Comparison of ENCODE assay signal across 26 cellular contexts in genomic region chr10:77673086-77673485, GRCh38. TPM values are rescaled to one million over a fixed set of nuclear protein-coding genes. Genes with fewer than 3 reads are reported as not detected.
A peak's percentile ranks its signal among the peaks of the same experiment; 100 is the strongest.
DNase-seq lines count a peak whose midpoint lies in the region; ATAC-seq and TF ChIP-seq lines count a peak whose summit lies in the region.
"Had no signal": no experiment of that assay in that cellular context is flagged by ENCODE, and none has a peak within 500 bp of the region (broad histone marks: within the 10 kb centered on the region; RNA-seq: fewer than 3 reads in every experiment).

No MANE protein-coding gene starts in this region.

- no peak for ATAC-seq in T-cell (replicated peaks in 1 of 4)
- ATAC-seq: A549, left lung, Right ventricle myocardium inferior, T-helper 17 cell had no signal

- no peaks in the 10 kb centered on the region for H3K36me3 ChIP-seq in adrenal gland (replicated peaks in 1 of 2)
- H3K36me3 ChIP-seq: left lung, right atrium auricular region, suprapubic skin had no signal

- H3K27ac Mint-ChIP-seq in T-cell = no peak overlapping the region
- H3K27ac Mint-ChIP-seq: activated CD4-positive, alpha-beta memory T cell treated with anti-CD3 and anti-CD28 coated beads for 36 hours; activated naive CD4-positive, alpha-beta T cell treated with anti-CD3 and anti-CD28 coated beads for 36 hours; CD4-positive, alpha-beta memory T cell; T-helper 17 cell had no signal

- H3K27me3 ChIP-seq in adrenal gland = no peaks in the 10 kb centered on the region
- H3K27me3 ChIP-seq: right atrium auricular region had no signal

- no peak for TF ChIP-seq POLR2A in adrenal gland (IDR thresholded peaks at IDR 0.05)
- no peak for TF ChIP-seq POLR2A in lower leg skin (IDR thresholded peaks at IDR 0.05)

- no peaks in the 10 kb centered on the region for H3K36me3 Mint-ChIP-seq in T-cell
- H3K36me3 Mint-ChIP-seq: activated CD4-positive, alpha-beta memory T cell treated with anti-CD3 and anti-CD28 coated beads for 36 hours; CD4-positive, alpha-beta memory T cell; immature natural killer cell had no signal

- 42 to 79% (median 56%) methylated on average over 1 to 2 of the region's 2 CpGs for WGBS in adrenal gland, 4 donors
- 90 to 100% methylated on average over 2 of the region's 2 CpGs for WGBS in lower leg skin, 2 donors

- H3K4me3 ChIP-seq in adrenal gland (no peak overlapping the region), lower leg skin (ENCODE audit: low read depth, poor library complexity, severe bottlenecking) (no peak overlapping the region)
- H3K4me3 ChIP-seq: A549, left lung, right atrium auricular region, suprapubic skin had no signal

- no peak overlapping the region for H3K27ac ChIP-seq in adrenal gland
- H3K27ac ChIP-seq: A549, left lung, parathyroid adenoma, right atrium auricular region, suprapubic skin had no signal

- TF ChIP-seq CTCF in adrenal gland (IDR thresholded peaks at IDR 0.05) = no peak
- no peak for TF ChIP-seq CTCF in lower leg skin (IDR thresholded peaks at IDR 0.05)

- no peaks in the 10 kb centered on the region for H3K4me1 ChIP-seq in adrenal gland (replicated peaks in 1 of 2)
- H3K4me1 ChIP-seq: A549, left lung, parathyroid adenoma, right atrium auricular region, suprapubic skin had no signal

- intact Hi-C loops in adrenal gland (cut with DNase I) (no loop called here), lower leg skin (cut with DNase I; ENCODE audit: low total_unique reads) (no loop called here)

- H3K9me3 Mint-ChIP-seq in T-cell = no peaks in the 10 kb centered on the region
- H3K9me3 Mint-ChIP-seq: activated CD4-positive, alpha-beta memory T cell treated with anti-CD3 and anti-CD28 coated beads for 36 hours; activated naive CD4-positive, alpha-beta T cell treated with anti-CD3 and anti-CD28 coated beads for 36 hours; immature natural killer cell had no signal

- POLR2A ChIA-PET in T-cell (lab: Charles Lee) = interaction anchor here in 1 of 2 donors (0.8 kb wide), 1 partner anchor 226 kb away, joined by 12 read pairs; no protein-coding TSS in a partner anchor

- H3K27me3 Mint-ChIP-seq in T-cell = peaks cover 20 to 30% of the 10 kb centered on the region in 2 donors

- CTCF ChIA-PET in T-cell (lab: Charles Lee) = interaction anchor here in 1 of 2 donors (0.6 kb wide), 1 partner anchor 456 kb away, joined by 3 read pairs; no protein-coding TSS in a partner anchor

- H3K4me3 Mint-ChIP-seq in T-cell = no peak overlapping the region
- H3K4me3 Mint-ChIP-seq: activated CD4-positive, alpha-beta memory T cell treated with anti-CD3 and anti-CD28 coated beads for 36 hours; activated naive CD4-positive, alpha-beta T cell treated with anti-CD3 and anti-CD28 coated beads for 36 hours; CD4-positive, alpha-beta memory T cell; immature natural killer cell; T-helper 17 cell had no signal

- peak; percentile 28 for DNase-seq in AG08395 (ENCODE audit: low spot score)
- peak; percentile 46 for DNase-seq in HT1080 (ENCODE audit: low read depth)
- DNase-seq in adrenal gland = peak in 6 of 7 donors; percentile 50 to 68 (median 56)
- peak; percentile 71 for DNase-seq in islet precursor cell
- DNase-seq in NCI-H748 (lab: John Stamatoyannopoulos, UW; ENCODE audit: unreplicated experiment) = no peak
- DNase-seq in T-cell = no peak
- no peak for DNase-seq in lower leg skin (ENCODE audit: low spot score in 2 of 2)
- no peak for DNase-seq in NOMO-1 treated with DMSO at 0.1 percent for 48 hours (lab: John Stamatoyannopoulos, UW; ENCODE audit: unreplicated experiment)
- DNase-seq: activated CD4-positive, alpha-beta memory T cell treated with anti-CD3 and anti-CD28 coated beads for 36 hours; activated CD4-positive, CD25-positive, alpha-beta regulatory T cell treated with anti-CD3 and anti-CD28 coated beads, Interleukin-2, amount 50 U/mL, for 72 hours; activated CD8-positive, alpha-beta memory T cell treated with anti-CD3 and anti-CD28 coated beads, Interleukin-2, amount 50 U/mL, for 4 hours; activated naive CD4-positive, alpha-beta T cell treated with anti-CD3 and anti-CD28 coated beads for 36 hours; CD4-positive, alpha-beta memory T cell; left lung; NCI-H1105; NCI-H187; SK-N-SH; stimulated activated naive CD4-positive, alpha-beta T cell treated with Interleukin-2 at 50 U/mL for 16 hours; T-helper 17 cell had no signal

- H3K4me1 Mint-ChIP-seq in T-cell = no peaks in the 10 kb centered on the region
- H3K4me1 Mint-ChIP-seq: CD4-positive, alpha-beta memory T cell had no signal

- no peaks in the 10 kb centered on the region for H3K9me3 ChIP-seq in adrenal gland (replicated peaks in 1 of 3)
- H3K9me3 ChIP-seq: A549, left lung, right atrium auricular region, SK-N-SH, suprapubic skin had no signal

RNA-seq across cellular contexts. Expression of gene KCNMA1, which starts 35.5 kb away (rescaled TPM):
- 107 and 139 TPM in 2 replicates for total RNA-seq in HT1080 (2014; rRNA removed; shearing (Covaris generic))
- polyA plus RNA-seq in HT1080 (2015; cell fraction: cytosol; rRNA removed) = 296 and 319 TPM in 2 replicates
- 222 and 229 TPM in 2 replicates for polyA plus RNA-seq in HT1080 (2015; cell fraction: nucleus; rRNA removed)
- 10 to 100 TPM in 5 of 8 donors, 1 to 10 TPM in 3; 6.7 to 21.7 (median 13.2) TPM for total RNA-seq in adrenal gland
- polyA plus RNA-seq in adrenal gland = 10 to 100 TPM in 2 of 3 donors, 1 to 10 TPM in 1; 6.4 to 17.3 (median 11.7) TPM
- 1 to 10 TPM in 1 of 5 donors, under 1 TPM in 4; 0.14 to 1.6 (median 0.60) TPM for total RNA-seq in T-cell
- total RNA-seq in lower leg skin = 1 to 10 TPM; 4.1 to 9.9 (median 6.5) TPM
- total RNA-seq: activated CD4-positive, alpha-beta memory T cell treated with anti-CD3 and anti-CD28 coated beads for 36 hours; activated naive CD4-positive, alpha-beta T cell treated with anti-CD3 and anti-CD28 coated beads for 36 hours; CD4-positive, alpha-beta memory T cell; OCI-LY7 had no signal
- polyA plus RNA-seq: immature natural killer cell had no signal

Comparison
In these comparisons a context has a peak if more than half of its experiments do, and no peak if none do; other contexts are left out.
1. DNase-seq: peak in AG08395 (single experiment), HT1080 (single experiment), adrenal gland (6 of 7) and islet precursor cell (single experiment); none in NCI-H748 (single experiment), T-cell (0 of 34), lower leg skin (0 of 2) and NOMO-1 treated with DMSO at 0.1 percent for 48 hours (single experiment).